ENCODE assay signal across 8 cellular contexts in the genomic region with DNA sequence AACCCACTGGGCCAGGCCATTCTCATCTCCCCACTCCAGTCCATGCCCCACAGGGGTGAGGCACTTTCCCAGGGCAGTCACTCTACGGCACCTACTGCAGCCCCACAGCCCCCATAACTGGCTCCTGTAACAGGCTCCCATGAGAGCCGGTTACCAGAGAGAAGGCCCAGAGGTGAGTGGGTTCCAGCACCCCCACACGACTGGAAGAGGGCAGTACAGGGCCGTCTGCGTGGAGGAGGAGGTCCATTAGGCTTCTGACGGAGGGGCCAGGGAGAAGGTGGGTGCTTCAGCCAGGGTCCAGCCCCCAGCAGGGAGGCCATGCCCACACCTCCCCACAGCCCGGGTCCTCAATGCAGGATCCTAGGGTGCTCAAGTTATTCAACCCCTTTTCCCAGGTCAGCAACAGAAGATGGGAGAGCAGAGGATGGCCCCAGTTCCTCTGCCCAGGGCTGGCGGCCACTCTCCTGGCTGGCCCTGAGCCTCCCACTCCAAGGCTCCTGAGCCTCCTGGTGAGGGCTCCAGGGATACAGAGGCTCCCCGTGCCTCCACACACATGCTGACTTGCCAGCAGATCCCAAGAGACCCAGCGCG. TPM values are rescaled to one million over a fixed set of nuclear protein-coding genes. Genes with fewer than 3 reads are reported as not detected.
DNase-seq lines count a peak whose midpoint lies in the region; ATAC-seq and TF ChIP-seq lines count a peak whose summit lies in the region.

No MANE protein-coding gene starts in this region.

- H3K4me3 ChIP-seq in DND-41 (ENCODE audit: low read depth in 1 of 2, low read length in 2 of 2) (peak overlapping the region in 1 of 2 experiments; percentile 96; a peak in 2 of 4 replicates), MG63 (peak overlapping the region; percentile 65), breast epithelium (peak overlapping the region; percentile 78 to 86 (median 80))
- H3K4me3 ChIP-seq in naive thymus-derived CD4-positive, alpha-beta T cell (ENCODE audit: low read length) = peak overlapping the region; percentile 30

- DNase-seq in DND-41 (peak; percentile 31), MG63 (no peak), breast epithelium (ENCODE audit: low spot score in 2 of 2) (no peak), SHP77 (lab: John Stamatoyannopoulos, UW) (no peak), activated gamma-delta T cell treated with Interleukin-2 at 50 U/mL for 16 hours (no peak), NCI-H2227 treated with DMSO at 0.1 percent for 48 hours (lab: John Stamatoyannopoulos, UW) (no peak)
- no peak for DNase-seq in naive thymus-derived CD4-positive, alpha-beta T cell

- peak overlapping the region; percentile 37 to 92 (median 83) for H3K27ac Mint-ChIP-seq in naive thymus-derived CD4-positive, alpha-beta T cell

- no peak overlapping the region for H2AFZ ChIP-seq in DND-41 (ENCODE audit: low read depth, low read length)

- peaks cover 24% of the 10 kb centered on the region for H3K36me3 ChIP-seq in DND-41 (ENCODE audit: insufficient read depth, low read length)
- peaks cover 19% of the 10 kb centered on the region for H3K36me3 ChIP-seq in MG63
- H3K36me3 ChIP-seq in breast epithelium = no peaks in the 10 kb centered on the region
- H3K36me3 ChIP-seq in naive thymus-derived CD4-positive, alpha-beta T cell (ENCODE audit: control insufficient read depth in 2 of 3, insufficient read depth in 3 of 3, low read length in 3 of 3) = peaks cover 0 to 12% (median 0%) of the 10 kb centered on the region in 3 experiments

- H3K79me2 ChIP-seq in DND-41 (ENCODE audit: insufficient read depth, low read length) = peaks cover 62% of the 10 kb centered on the region

- intact Hi-C loops in breast epithelium (cut with DNase I; ENCODE audit: low total_unique reads) = no loop called here
- intact Hi-C loops in naive thymus-derived CD4-positive, alpha-beta T cell (cut with micrococcal nuclease) = loop anchor here (5.0 to 10.0 kb wide), 4 partner anchors 54 to 294 kb away; a partner anchor contains a TSS

- no peaks in the 10 kb centered on the region for H3K9me3 ChIP-seq in DND-41 (ENCODE audit: insufficient read depth, low read length, severe bottlenecking)
- H3K9me3 ChIP-seq in MG63 = no peaks in the 10 kb centered on the region
- no peaks in the 10 kb centered on the region for H3K9me3 ChIP-seq in breast epithelium
- H3K9me3 ChIP-seq in naive thymus-derived CD4-positive, alpha-beta T cell (ENCODE audit: control insufficient read depth in 2 of 3, low read length in 3 of 3) = no peaks in the 10 kb centered on the region

- TF ChIP-seq CTCF in DND-41 (IDR thresholded peaks at IDR 0.05; ENCODE audit: borderline replicate concordance, extremely low read depth, low read length, poor library complexity, severe bottlenecking) (peak; percentile 36), breast epithelium (IDR thresholded peaks at IDR 0.05) (no peak)

- peaks cover 0 to 2% (median 0%) of the 10 kb centered on the region in 11 donors for H3K9me3 Mint-ChIP-seq in naive thymus-derived CD4-positive, alpha-beta T cell

- peak overlapping the region; percentile 82 to 94 (median 88) for H3K4me3 Mint-ChIP-seq in naive thymus-derived CD4-positive, alpha-beta T cell

- H3K4me1 ChIP-seq in DND-41 (ENCODE audit: insufficient read depth, low read length) = peaks cover 46% of the 10 kb centered on the region
- peaks cover 25 to 34% of the 10 kb centered on the region in 2 donors for H3K4me1 ChIP-seq in breast epithelium
- H3K4me1 ChIP-seq in naive thymus-derived CD4-positive, alpha-beta T cell (ENCODE audit: control insufficient read depth in 2 of 2, insufficient read depth in 2 of 2, low read length in 2 of 2) = peaks cover 31 to 34% of the 10 kb centered on the region in 2 donors

- TF ChIP-seq POLR2A in breast epithelium (IDR thresholded peaks at IDR 0.05) = no peak

- H3K9ac ChIP-seq in DND-41 (ENCODE audit: low read depth, low read length) = peak overlapping the region; percentile 96

- peak overlapping the region; percentile 76 for H3K4me2 ChIP-seq in DND-41 (ENCODE audit: insufficient read depth, low read length)

- POLR2A ChIA-PET in naive thymus-derived CD4-positive, alpha-beta T cell (lab: Charles Lee) = interaction anchor here (1.3 to 1.5 kb wide), 3 partner anchors 48 to 93 kb away, joined by 3 to 5 read pairs (median 4); a partner anchor contains a TSS

- peaks cover 11 to 24% (median 17%) of the 10 kb centered on the region in 7 donors for H3K4me1 Mint-ChIP-seq in naive thymus-derived CD4-positive, alpha-beta T cell

- H3K36me3 Mint-ChIP-seq in naive thymus-derived CD4-positive, alpha-beta T cell = peaks cover 0 to 6% (median 0%) of the 10 kb centered on the region in 5 donors

- H3K27me3 ChIP-seq in DND-41 (ENCODE audit: insufficient read depth, low read length, poor library complexity) = no peaks in the 10 kb centered on the region
- H3K27me3 ChIP-seq in MG63 = no peaks in the 10 kb centered on the region
- H3K27me3 ChIP-seq in breast epithelium = no peaks in the 10 kb centered on the region
- H3K27me3 ChIP-seq in naive thymus-derived CD4-positive, alpha-beta T cell (ENCODE audit: control insufficient read depth in 2 of 2, insufficient read depth in 2 of 2, low read length in 2 of 2) = no peaks in the 10 kb centered on the region

- ATAC-seq in DND-41 (ENCODE audit: insufficient read depth, low read depth) = no peak
- ATAC-seq in naive thymus-derived CD4-positive, alpha-beta T cell = no peak
- no peak for ATAC-seq in HG02571 (IDR thresholded peaks at IDR 0.05; ENCODE audit: unreplicated experiment)

- peak overlapping the region; percentile 51 for H3K27ac ChIP-seq in DND-41 (ENCODE audit: low read length)
- H3K27ac ChIP-seq in breast epithelium = peak overlapping the region; percentile 85 to 86
- peak overlapping the region; percentile 57 for H3K27ac ChIP-seq in naive thymus-derived CD4-positive, alpha-beta T cell (ENCODE audit: low read depth, low read length)

- H4K20me1 ChIP-seq in DND-41 (ENCODE audit: insufficient read depth, low read length) = peaks cover 56% of the 10 kb centered on the region

- CTCF ChIA-PET in naive thymus-derived CD4-positive, alpha-beta T cell (lab: Charles Lee) = no interaction called here

- H3K27me3 Mint-ChIP-seq in naive thymus-derived CD4-positive, alpha-beta T cell = no peaks in the 10 kb centered on the region

RNA-seq across cellular contexts. Expression of a gene that starts 1.6 kb away (rescaled TPM):
- 20.0 and 24.2 TPM in 2 replicates for total RNA-seq in MG63 (2014; rRNA removed; shearing (Covaris generic); ENCODE audit: low replicate concordance)
- total RNA-seq in breast epithelium = 10 to 100 TPM; 19.7 to 33.4 (median 26.9) TPM
- 10 to 100 TPM; 51.5 to 70.8 (median 58.2) TPM for total RNA-seq in naive thymus-derived CD4-positive, alpha-beta T cell
- 1 to 10 TPM; 3.2 to 5.9 TPM for polyA plus RNA-seq in naive thymus-derived CD4-positive, alpha-beta T cell

RNA-seq across cellular contexts. Expression of a gene that starts 2.2 kb away (rescaled TPM):
- total RNA-seq in MG63 (2014; rRNA removed; shearing (Covaris generic); ENCODE audit: low replicate concordance) = 46.7 and 53.3 TPM in 2 replicates
- 10 to 100 TPM; 16.0 to 27.5 (median 22.0) TPM for total RNA-seq in breast epithelium
- total RNA-seq in naive thymus-derived CD4-positive, alpha-beta T cell = 10 to 100 TPM; 17.7 to 25.4 (median 19.4) TPM
- polyA plus RNA-seq in naive thymus-derived CD4-positive, alpha-beta T cell = 10 to 100 TPM; 16.2 to 26.1 TPM

RNA-seq across cellular contexts. Expression of a gene that starts 18.3 kb away (rescaled TPM):
- total RNA-seq in MG63 (2014; rRNA removed; shearing (Covaris generic); ENCODE audit: low replicate concordance) = 55.9 and 70.5 TPM in 2 replicates
- 100 to 1,000 TPM in 2 of 3 donors, 10 to 100 TPM in 1; 68.6 to 125 (median 119) TPM for total RNA-seq in breast epithelium
- 100 to 1,000 TPM; 126 to 187 (median 161) TPM for total RNA-seq in naive thymus-derived CD4-positive, alpha-beta T cell
- polyA plus RNA-seq in naive thymus-derived CD4-positive, alpha-beta T cell = 10 to 100 TPM; 62.8 to 74.0 TPM

RNA-seq across cellular contexts. Expression of a gene that starts 18.4 kb away (rescaled TPM):
- total RNA-seq in MG63 (2014; rRNA removed; shearing (Covaris generic); ENCODE audit: low replicate concordance) = 18.1 and 31.1 TPM in 2 replicates
- total RNA-seq in breast epithelium = 10 to 100 TPM in 2 of 3 donors, 1 to 10 TPM in 1; 9.0 to 16.4 (median 13.4) TPM
- 10 to 100 TPM; 11.5 to 29.3 (median 19.1) TPM for total RNA-seq in naive thymus-derived CD4-positive, alpha-beta T cell
- 10 to 100 TPM; 17.7 to 26.5 TPM for polyA plus RNA-seq in naive thymus-derived CD4-positive, alpha-beta T cell

RNA-seq across cellular contexts. Expression of a gene that starts 24.9 kb away (rescaled TPM):
- not detected in 2 replicates for total RNA-seq in MG63 (2014; rRNA removed; shearing (Covaris generic); ENCODE audit: low replicate concordance)
- total RNA-seq in breast epithelium = under 1 TPM in 2 of 3 donors, not detected in 1; 0.16 to 0.33 TPM
- 1 to 10 TPM; 1.1 to 2.6 (median 1.8) TPM for total RNA-seq in naive thymus-derived CD4-positive, alpha-beta T cell
- polyA plus RNA-seq in naive thymus-derived CD4-positive, alpha-beta T cell = under 1 TPM in 1 of 2 donors, not detected in 1; 0.32 TPM
